In genomic region chr11:68437927-68438657, GRCh38 we compare ENCODE assay signal across 19 cellular contexts. TPM values are rescaled to one million over a fixed set of nuclear protein-coding genes. Genes with fewer than 3 reads are reported as not detected.
DNase-seq lines count a peak whose midpoint lies in the region; ATAC-seq and TF ChIP-seq lines count a peak whose summit lies in the region.
"Had no signal": no experiment of that assay in that cellular context is flagged by ENCODE, and none has a peak within 500 bp of the region (broad histone marks: within the 10 kb centered on the region; RNA-seq: fewer than 3 reads in every experiment).

No MANE protein-coding gene starts in this region.

- no peak overlapping the region for H3K4ac ChIP-seq in neuronal stem cell (ENCODE audit: low read length)

- peak overlapping the region; percentile 77 for H3K14ac ChIP-seq in neuronal stem cell (ENCODE audit: low read length)

- no peak overlapping the region for H3K9ac ChIP-seq in neuronal stem cell (ENCODE audit: low read depth, low read length, poor library complexity)

- H3K4me1 ChIP-seq in neuronal stem cell (ENCODE audit: control insufficient read depth in 2 of 2, insufficient read depth in 1 of 2, low read depth in 1 of 2, low read length in 2 of 2) (peaks cover 6 to 15% of the 10 kb centered on the region in 2 donors), upper lobe of right lung (peaks cover 3% of the 10 kb centered on the region), transverse colon (peaks cover 0 to 9% (median 2%) of the 10 kb centered on the region in 4 donors)
- H3K4me1 ChIP-seq: Peyer's patch had no signal

- in situ Hi-C loops in transverse colon (cut with MboI; ENCODE audit: low pct_ligation_motif_present in 1 of 4, low pct_unique_long_range_greater_than_20kb in 1 of 4, low sequenced_read_pairs in 3 of 4): no loop called here

- no peak overlapping the region for H2BK12ac ChIP-seq in neuronal stem cell (ENCODE audit: low read length)

- no peak overlapping the region for H4K8ac ChIP-seq in neuronal stem cell (ENCODE audit: low read depth, low read length)

- no peak for TF ChIP-seq EP300 in transverse colon (IDR thresholded peaks at IDR 0.05; ENCODE audit: low read depth)

- H2AK5ac ChIP-seq in neuronal stem cell (ENCODE audit: low read depth, low read length): no peak overlapping the region

- no peak for TF ChIP-seq POLR2A in transverse colon (IDR thresholded peaks at IDR 0.05)

- peak overlapping the region; percentile 89 for H3K27ac Mint-ChIP-seq in endothelial cell (ENCODE audit: unreplicated experiment)
- no peak overlapping the region for H3K27ac Mint-ChIP-seq in Calu3 (ENCODE audit: unreplicated experiment)
- H3K27ac Mint-ChIP-seq: stimulated activated naive CD8-positive, alpha-beta T cell treated with anti-CD3 and anti-CD28 coated beads, Interleukin-15, Interleukin-2, amounts not matched to agents 100 ng/mL and 50 ng/mL, for 24 hours had no signal

- H3K27ac ChIP-seq in neuronal stem cell (replicated peaks; ENCODE audit: low read length): no peak overlapping the region
- H3K27ac ChIP-seq in upper lobe of right lung: peak overlapping the region; percentile 38
- H3K27ac ChIP-seq in transverse colon: no peak overlapping the region

- no peak overlapping the region for H2BK5ac ChIP-seq in neuronal stem cell (ENCODE audit: low read length)

- H3K18ac ChIP-seq in neuronal stem cell (ENCODE audit: low read length): no peak overlapping the region

- H3K23ac ChIP-seq in neuronal stem cell (ENCODE audit: low read depth, low read length, poor library complexity): peak overlapping the region; percentile 32

- DNase-seq in Right ventricle myocardium inferior (ENCODE audit: missing footprints) (no peak), cardiac septum (ENCODE audit: low spot score) (no peak), endothelial cell (ENCODE audit: low spot score) (no peak), neuronal stem cell (ENCODE audit: low spot score) (no peak), upper lobe of right lung (no peak), Calu3 (no peak), transverse colon (no peak)
- DNase-seq: activated CD4-positive, alpha-beta T cell treated with anti-CD3 and anti-CD28 coated beads for 4 hours; C1 segment of cervical spinal cord; caudate nucleus; NCI-H1436; NCI-H524; Peyer's patch; stimulated activated CD4-positive, alpha-beta T cell treated with anti-CD3 and anti-CD28 coated beads, Interleukin-2, amount 100 ng/mL, for 48 hours had no signal

- H4K91ac ChIP-seq in neuronal stem cell (ENCODE audit: low read depth, low read length, poor library complexity): no peak overlapping the region

- no peak overlapping the region for H2AFZ ChIP-seq in neuronal stem cell (ENCODE audit: low read length)

- no peaks in the 10 kb centered on the region for H3K27me3 ChIP-seq in neuronal stem cell (ENCODE audit: control insufficient read depth in 3 of 3, insufficient read depth in 3 of 3, low read depth in 1 of 3, low read length in 3 of 3)
- H3K27me3 ChIP-seq in upper lobe of right lung: no peaks in the 10 kb centered on the region
- H3K27me3 ChIP-seq in transverse colon: no peaks in the 10 kb centered on the region
- H3K27me3 ChIP-seq: Peyer's patch had no signal

- no peak overlapping the region for H3K4me2 ChIP-seq in neuronal stem cell (ENCODE audit: insufficient read depth, low read length, poor library complexity, severe bottlenecking)

- BruUV-seq in Calu3 (replicated peaks; lab: Mats Ljungman, UMichigan): no TSS peak

- H3K36me3 ChIP-seq in neuronal stem cell (replicated peaks in 1 of 2; ENCODE audit: control insufficient read depth in 2 of 2, insufficient read depth in 2 of 2, low read length in 2 of 2): peaks cover 19 to 84% of the 10 kb centered on the region in 2 donors
- peaks cover 51% of the 10 kb centered on the region for H3K36me3 ChIP-seq in upper lobe of right lung
- peaks cover 0 to 8% (median 0%) of the 10 kb centered on the region in 4 donors for H3K36me3 ChIP-seq in transverse colon

- no peaks in the 10 kb centered on the region for H3K79me1 ChIP-seq in neuronal stem cell (ENCODE audit: low read depth, low read length)

- H2BK15ac ChIP-seq in neuronal stem cell (ENCODE audit: low read length): no peak overlapping the region

- no peaks in the 10 kb centered on the region for H3K9me3 ChIP-seq in neuronal stem cell (replicated peaks in 1 of 2; ENCODE audit: control insufficient read depth in 2 of 2, insufficient read depth in 1 of 2, low read depth in 1 of 2, low read length in 2 of 2)
- H3K9me3 ChIP-seq in upper lobe of right lung: no peaks in the 10 kb centered on the region
- no peaks in the 10 kb centered on the region for H3K9me3 ChIP-seq in transverse colon
- H3K9me3 ChIP-seq: Peyer's patch had no signal

- H3K4me3 Mint-ChIP-seq in endothelial cell (ENCODE audit: unreplicated experiment) (peak overlapping the region; percentile 69), Calu3 (ENCODE audit: low read depth, unreplicated experiment) (no peak overlapping the region)
- H3K4me3 Mint-ChIP-seq: nephron; stimulated activated naive CD8-positive, alpha-beta T cell treated with anti-CD3 and anti-CD28 coated beads, Interleukin-15, Interleukin-2, amounts not matched to agents 100 ng/mL and 50 ng/mL, for 24 hours had no signal

- H3K4me3 ChIP-seq in neuronal stem cell (ENCODE audit: low read length in 2 of 2) (no peak overlapping the region), upper lobe of right lung (no peak overlapping the region), transverse colon (no peak overlapping the region)
- H3K4me3 ChIP-seq: Peyer's patch, skin epidermis had no signal

- TF ChIP-seq CTCF in endothelial cell (IDR thresholded peaks at IDR 0.05; ENCODE audit: unreplicated experiment) (no peak), upper lobe of right lung (IDR thresholded peaks at IDR 0.05) (no peak), Calu3 (IDR thresholded peaks at IDR 0.05; ENCODE audit: unreplicated experiment) (no peak), transverse colon (IDR thresholded peaks at IDR 0.05) (no peak)

- H3K27me3 Mint-ChIP-seq in endothelial cell (ENCODE audit: unreplicated experiment) (peaks cover 3% of the 10 kb centered on the region), Calu3 (ENCODE audit: unreplicated experiment) (no peaks in the 10 kb centered on the region)
- H3K27me3 Mint-ChIP-seq: stimulated activated naive CD8-positive, alpha-beta T cell treated with anti-CD3 and anti-CD28 coated beads, Interleukin-15, Interleukin-2, amounts not matched to agents 100 ng/mL and 50 ng/mL, for 24 hours had no signal

- H3K9me3 Mint-ChIP-seq in endothelial cell (ENCODE audit: unreplicated experiment) (no peaks in the 10 kb centered on the region), Calu3 (ENCODE audit: low read depth, unreplicated experiment) (no peaks in the 10 kb centered on the region)
- H3K9me3 Mint-ChIP-seq: activated T-helper 2 cell treated with anti-CD3 and anti-CD28 coated beads, Interferon-gamma antibody, Interleukin-2, Interleukin-4, amounts not matched to agents 10 μg/mL and 5 μg/mL and 100 μg/mL, durations not matched to agents 14 hours and 24 hours and 36 hours; nephron; stimulated activated naive CD8-positive, alpha-beta T cell treated with anti-CD3 and anti-CD28 coated beads, Interleukin-15, Interleukin-2, amounts not matched to agents 100 ng/mL and 50 ng/mL, for 24 hours had no signal

- intact Hi-C loops in Right ventricle myocardium inferior (cut with DNase I): no loop called here
- intact Hi-C loops in cardiac septum (cut with DNase I): loop anchor here (5.0 kb wide), 1 partner anchor 41 kb away; no protein-coding TSS in a partner anchor
- intact Hi-C loops in upper lobe of right lung (cut with DNase I): no loop called here
- intact Hi-C loops in Calu3 (cut with micrococcal nuclease; ENCODE audit: unreplicated experiment): no loop called here
- intact Hi-C loops in transverse colon (cut with DNase I; ENCODE audit: low total_unique reads): no loop called here

- CTCF ChIA-PET in Calu3 (lab: Charles Lee): interaction anchor here (0.9 kb wide), 1 partner anchor 28 kb away, joined by 3 read pairs; no protein-coding TSS in a partner anchor

- WGBS in neuronal stem cell (ENCODE audit: extremely low coverage in 2 of 2, insufficient read length in 2 of 2, insufficient replicate concordance in 1 of 2), 2 donors: no CpG with 5 or more reads among the region's 34 CpGs
- WGBS in transverse colon (ENCODE audit: low coverage in 1 of 2), 2 donors: 94% methylated on average over 34 of the region's 34 CpGs; no CpG with 5 or more reads in 1 of the 2 donors

- no peak overlapping the region for H2BK120ac ChIP-seq in neuronal stem cell (ENCODE audit: low read depth, low read length)

- H3K36me3 Mint-ChIP-seq in endothelial cell (ENCODE audit: low read depth, unreplicated experiment): peaks cover 3% of the 10 kb centered on the region
- H3K36me3 Mint-ChIP-seq in Calu3 (ENCODE audit: insufficient read depth, unreplicated experiment): peaks cover 24% of the 10 kb centered on the region

- ATAC-seq in Right ventricle myocardium inferior (peak; percentile 6), upper lobe of right lung (no peak), GM21825 (IDR thresholded peaks at IDR 0.05; ENCODE audit: unreplicated experiment) (no peak)

- H3K4me1 Mint-ChIP-seq in endothelial cell (ENCODE audit: unreplicated experiment): peaks cover 26% of the 10 kb centered on the region
- H3K4me1 Mint-ChIP-seq in Calu3 (ENCODE audit: low read depth, unreplicated experiment): no peaks in the 10 kb centered on the region

RNA-seq across cellular contexts. Expression of gene PPP6R3, which starts 22.5 kb away (rescaled TPM):
- 83.5 TPM for total RNA-seq in Right ventricle myocardium inferior
- total RNA-seq in cardiac septum: 92.4 TPM
- total RNA-seq in endothelial cell (ENCODE audit: unreplicated experiment): 115 TPM
- 55.3 TPM for polyA plus RNA-seq in neuronal stem cell (2013, experiment 1 of 2)
- polyA plus RNA-seq in neuronal stem cell (2013, experiment 2 of 2): 57.5 TPM
- 93.2 TPM for total RNA-seq in upper lobe of right lung
- 116 and 122 TPM in 2 replicates for total RNA-seq in Calu3 (2022)
- 100 to 1,000 TPM in 3 of 4 donors, 10 to 100 TPM in 1; 89.8 to 158 (median 117) TPM for total RNA-seq in transverse colon
